ENCODE assay signal across 10 cellular contexts in the genomic region with DNA sequence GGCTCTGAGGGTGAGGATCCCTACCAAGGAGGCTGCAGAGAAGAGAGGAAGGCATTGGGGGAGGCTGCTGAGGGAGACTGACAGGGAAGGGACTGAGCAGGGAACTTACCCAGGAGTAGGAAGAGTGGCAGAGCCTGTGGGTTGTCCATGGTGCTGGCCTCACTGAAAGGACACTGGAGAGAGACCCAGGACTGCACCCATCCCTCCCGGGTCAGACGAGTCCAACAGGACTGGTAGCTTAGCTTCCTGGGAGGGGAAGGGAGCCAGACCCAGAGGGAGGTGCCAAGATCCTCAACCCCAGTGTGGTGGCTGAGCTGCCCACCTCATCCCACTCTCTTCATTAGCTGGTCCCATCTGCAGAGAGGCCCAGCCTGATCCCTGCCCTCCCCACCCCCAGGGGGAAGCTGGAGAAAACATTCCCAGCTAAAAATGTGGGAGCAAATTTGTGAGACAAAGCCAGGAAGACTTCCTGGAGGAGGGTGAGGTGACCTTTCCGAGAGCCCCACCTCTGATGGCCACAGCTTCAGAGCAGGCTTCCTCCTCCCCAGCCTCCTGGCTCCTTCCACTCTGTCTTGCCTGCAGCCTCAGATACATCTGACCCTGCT. TPM values are rescaled to one million over a fixed set of nuclear protein-coding genes. Genes with fewer than 3 reads are reported as not detected.
DNase-seq lines count a peak whose midpoint lies in the region; TF ChIP-seq lines count a peak whose summit lies in the region.
"Had no signal": no experiment of that assay in that cellular context is flagged by ENCODE, and none has a peak within 500 bp of the region (broad histone marks: within the 10 kb centered on the region; RNA-seq: fewer than 3 reads in every experiment).

A gene (minus strand): TSS at position 164 of the 605 bp plus-strand sequence. CDS start 15 bp downstream, at position 149.

- no peak for TF ChIP-seq CTCF in MCF 10A (IDR thresholded peaks at IDR 0.05; ENCODE audit: unreplicated experiment)
- no peak for TF ChIP-seq CTCF in breast epithelium (IDR thresholded peaks at IDR 0.05)
- TF ChIP-seq CTCF in testis (IDR thresholded peaks at IDR 0.05), result no peak

- no peaks in the 10 kb centered on the region for H3K27me3 Mint-ChIP-seq in MCF 10A (ENCODE audit: insufficient read depth, unreplicated experiment)
- peaks cover 3% of the 10 kb centered on the region for H3K27me3 Mint-ChIP-seq in activated T-helper 1 cell treated with anti-CD3 and anti-CD28 coated beads, Interleukin-12 subunit alpha, Interleukin-12 subunit beta, Interleukin-2, Interleukin-4 antibody, amounts not matched to agents 30 ng/mL and 10 ng/mL and 1 ng/mL, durations not matched to agents 14 hours and 24 hours and 36 hours (ENCODE audit: insufficient read depth)

- H3K36me3 ChIP-seq in breast epithelium (no peaks in the 10 kb centered on the region), iPS-18a (ENCODE audit: control insufficient read depth, low read depth, low read length) (no peaks in the 10 kb centered on the region), testis (ENCODE audit: low read depth, missing control alignments) (no peaks in the 10 kb centered on the region)

- peak within 1 kb of the TSS; percentile 65 for H3K27ac Mint-ChIP-seq in MCF 10A (ENCODE audit: low read depth, unreplicated experiment)
- H3K27ac Mint-ChIP-seq in activated T-helper 1 cell treated with anti-CD3 and anti-CD28 coated beads, Interleukin-12 subunit alpha, Interleukin-12 subunit beta, Interleukin-2, Interleukin-4 antibody, amounts not matched to agents 30 ng/mL and 10 ng/mL and 1 ng/mL, durations not matched to agents 14 hours and 24 hours and 36 hours, result peak within 1 kb of the TSS; percentile 29

- POLR2A ChIA-PET in MCF 10A (lab: Yijun Ruan, JAX), result interaction anchor here (0.8 to 3.1 kb wide), 3 partner anchors 17 to 25 kb away, joined by 4 to 20 read pairs (median 8); no protein-coding TSS in a partner anchor

- H3K27ac ChIP-seq in breast epithelium (peak within 1 kb of the TSS in 1 of 2 donors; percentile 12), iPS-18a (ENCODE audit: low read length) (no peak within 1 kb of the TSS), testis (no peak within 1 kb of the TSS)

- no peaks in the 10 kb centered on the region for H3K27me3 ChIP-seq in breast epithelium
- peaks cover 22% of the 10 kb centered on the region for H3K27me3 ChIP-seq in iPS-18a (ENCODE audit: control insufficient read depth, insufficient read depth, low read length)
- no peaks in the 10 kb centered on the region for H3K27me3 ChIP-seq in testis

- intact Hi-C loops in MCF 10A (cut with micrococcal nuclease) (no loop called here), breast epithelium (cut with DNase I; ENCODE audit: low total_unique reads) (no loop called here), testis (cut with DNase I; ENCODE audit: low total_unique reads) (no loop called here)
- intact Hi-C loops in activated T-helper 1 cell treated with anti-CD3 and anti-CD28 coated beads, Interleukin-12 subunit alpha, Interleukin-12 subunit beta, Interleukin-2, Interleukin-4 antibody, amounts not matched to agents 30 ng/mL and 10 ng/mL and 1 ng/mL, durations not matched to agents 14 hours and 24 hours and 36 hours (cut with micrococcal nuclease), result no loop called here

- H3K9me3 ChIP-seq in breast epithelium (no peaks in the 10 kb centered on the region), iPS-18a (ENCODE audit: control insufficient read depth, low read depth, low read length) (no peaks in the 10 kb centered on the region), testis (no peaks in the 10 kb centered on the region)

- peaks cover 6% of the 10 kb centered on the region for H3K36me3 Mint-ChIP-seq in MCF 10A (ENCODE audit: insufficient read depth, unreplicated experiment)
- peaks cover 19% of the 10 kb centered on the region for H3K36me3 Mint-ChIP-seq in activated T-helper 1 cell treated with anti-CD3 and anti-CD28 coated beads, Interleukin-12 subunit alpha, Interleukin-12 subunit beta, Interleukin-2, Interleukin-4 antibody, amounts not matched to agents 30 ng/mL and 10 ng/mL and 1 ng/mL, durations not matched to agents 14 hours and 24 hours and 36 hours (ENCODE audit: low read depth)

- 61 to 77% methylated on average over 2 to 3 of the region's 3 CpGs for WGBS in testis, 2 donors

- DNase-seq in MCF 10A (ENCODE audit: unreplicated experiment) (no peak), breast epithelium (ENCODE audit: low spot score in 2 of 2) (no peak), testis (no peak), cerebellum (ENCODE audit: low spot score) (no peak), D341Med (ENCODE audit: low spot score) (no peak)
- no peak for DNase-seq in activated T-helper 1 cell treated with anti-CD3 and anti-CD28 coated beads, Interleukin-12 subunit alpha, Interleukin-12 subunit beta, Interleukin-2, Interleukin-4 antibody, amounts not matched to agents 30 ng/mL and 10 ng/mL and 1 ng/mL, durations not matched to agents 14 hours and 24 hours and 36 hours (ENCODE audit: low spot score)
- no peak for DNase-seq in activated effector memory CD4-positive, alpha-beta T cell treated with Interleukin-2 at 50 U/mL for 16 hours
- DNase-seq: activated CD4-positive, CD25-positive, alpha-beta regulatory T cell; stimulated activated CD4-positive, alpha-beta T cell treated with anti-CD3 and anti-CD28 coated beads, Interleukin-15, amount 100 ng/mL, for 24 hours had no signal

- H3K4me3 Mint-ChIP-seq in MCF 10A (ENCODE audit: unreplicated experiment), result peak within 1 kb of the TSS; percentile 76
- H3K4me3 Mint-ChIP-seq in activated T-helper 1 cell treated with anti-CD3 and anti-CD28 coated beads, Interleukin-12 subunit alpha, Interleukin-12 subunit beta, Interleukin-2, Interleukin-4 antibody, amounts not matched to agents 30 ng/mL and 10 ng/mL and 1 ng/mL, durations not matched to agents 14 hours and 24 hours and 36 hours, result peak within 1 kb of the TSS; percentile 67

- H3K4me1 Mint-ChIP-seq in MCF 10A (ENCODE audit: insufficient read depth, unreplicated experiment), result peaks cover 11% of the 10 kb centered on the region
- H3K4me1 Mint-ChIP-seq in activated T-helper 1 cell treated with anti-CD3 and anti-CD28 coated beads, Interleukin-12 subunit alpha, Interleukin-12 subunit beta, Interleukin-2, Interleukin-4 antibody, amounts not matched to agents 30 ng/mL and 10 ng/mL and 1 ng/mL, durations not matched to agents 14 hours and 24 hours and 36 hours (ENCODE audit: low read depth), result peaks cover 26% of the 10 kb centered on the region

- BruUV-seq in MCF 10A (replicated peaks; lab: Mats Ljungman, UMichigan), result no TSS peak

- TF ChIP-seq POLR2A in breast epithelium (IDR thresholded peaks at IDR 0.05) (no peak), testis (IDR thresholded peaks at IDR 0.05) (no peak)

- H3K9me3 Mint-ChIP-seq in MCF 10A (ENCODE audit: unreplicated experiment), result no peaks in the 10 kb centered on the region
- H3K9me3 Mint-ChIP-seq in activated T-helper 1 cell treated with anti-CD3 and anti-CD28 coated beads, Interleukin-12 subunit alpha, Interleukin-12 subunit beta, Interleukin-2, Interleukin-4 antibody, amounts not matched to agents 30 ng/mL and 10 ng/mL and 1 ng/mL, durations not matched to agents 14 hours and 24 hours and 36 hours, result no peaks in the 10 kb centered on the region

- H3K9ac ChIP-seq in iPS-18a (ENCODE audit: low read length), result no peak within 1 kb of the TSS

- no peaks in the 10 kb centered on the region for H3K4me1 ChIP-seq in breast epithelium
- H3K4me1 ChIP-seq in iPS-18a (ENCODE audit: control insufficient read depth, low read depth, low read length), result peaks cover 9% of the 10 kb centered on the region
- H3K4me1 ChIP-seq in testis, result no peaks in the 10 kb centered on the region

- CTCF ChIA-PET in MCF 10A (lab: Yijun Ruan, JAX), result interaction anchor here (0.6 to 1.1 kb wide), 3 partner anchors 16 to 651 kb away, joined by 3 read pairs; no protein-coding TSS in a partner anchor

- H3K4me3 ChIP-seq in breast epithelium (no peak within 1 kb of the TSS), iPS-18a (ENCODE audit: low read length) (peak within 1 kb of the TSS; percentile 56), testis (no peak within 1 kb of the TSS)

RNA-seq across cellular contexts. Expression of the gene that starts here (rescaled TPM):
- 0.58 and 0.74 TPM in 2 replicates for total RNA-seq in MCF 10A (2022)
- 1 to 10 TPM; 1.3 to 1.8 (median 1.8) TPM for total RNA-seq in breast epithelium
- total RNA-seq in activated T-helper 1 cell treated with anti-CD3 and anti-CD28 coated beads, Interleukin-12 subunit alpha, Interleukin-12 subunit beta, Interleukin-2, Interleukin-4 antibody, amounts not matched to agents 30 ng/mL and 10 ng/mL and 1 ng/mL, durations not matched to agents 14 hours and 24 hours and 36 hours, result 5.6 and 6.0 TPM in 2 replicates
- total RNA-seq in testis, result 10 to 100 TPM; 10.5 to 12.0 TPM
- polyA plus RNA-seq in testis (ENCODE audit: insufficient read depth, low read depth, low replicate concordance), result 5.8 TPM
- total RNA-seq in cerebellum, result 1.5 TPM
